In the genomic region with DNA sequence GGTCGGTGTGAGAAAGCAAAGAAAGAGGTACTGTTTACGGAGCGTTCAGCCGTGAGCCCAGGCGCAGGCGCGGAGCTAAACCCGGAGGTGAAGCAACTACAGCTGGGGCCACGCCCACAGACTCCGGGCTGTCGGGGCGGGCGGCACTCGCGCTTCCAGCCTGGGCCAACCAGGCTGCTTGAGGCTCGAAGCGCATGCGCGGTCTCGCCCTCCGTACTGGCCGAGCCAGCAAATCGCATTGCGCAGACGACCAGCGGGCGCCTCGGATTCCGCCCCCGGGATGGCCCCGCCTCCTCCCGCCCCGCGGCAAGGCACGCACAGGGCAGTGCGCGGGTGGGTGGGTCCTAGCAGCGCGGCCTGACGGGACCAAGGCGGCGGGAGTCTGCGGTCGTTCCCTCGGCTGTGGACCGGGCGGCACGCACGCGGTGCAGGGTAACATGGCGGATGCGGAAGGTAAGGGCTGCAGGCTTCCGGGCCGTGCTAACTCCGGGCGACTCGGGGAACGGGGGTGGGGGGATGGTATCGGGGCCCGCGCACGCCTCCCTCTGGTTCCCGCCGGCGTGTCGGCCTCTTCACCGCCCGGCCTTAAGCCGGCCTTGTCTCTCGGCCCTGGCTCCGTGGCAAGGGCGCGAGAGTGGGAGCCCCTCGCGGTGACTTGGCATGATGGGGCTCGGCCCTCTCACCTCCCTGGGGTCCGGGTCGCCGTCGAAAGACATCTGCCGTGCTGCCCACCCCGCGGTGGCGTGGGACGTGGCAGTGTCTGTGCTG, we compare ENCODE assay signal across 1 cellular context.
A peak's percentile ranks its signal among the peaks of the same experiment; 100 is the strongest.
TF ChIP-seq lines count a peak whose summit lies in the region.

Gene DKC1, plus strand, starts transcription at position 336 of the 768 bp plus-strand sequence. Its CDS starts 102 bp downstream, at position 438.

TF ChIP-seq in A549, 52 proteins besides CTCF, POLR2A, EP300 and RAD21 (continued from another document):
- TF ChIP-seq, protein P1, sequence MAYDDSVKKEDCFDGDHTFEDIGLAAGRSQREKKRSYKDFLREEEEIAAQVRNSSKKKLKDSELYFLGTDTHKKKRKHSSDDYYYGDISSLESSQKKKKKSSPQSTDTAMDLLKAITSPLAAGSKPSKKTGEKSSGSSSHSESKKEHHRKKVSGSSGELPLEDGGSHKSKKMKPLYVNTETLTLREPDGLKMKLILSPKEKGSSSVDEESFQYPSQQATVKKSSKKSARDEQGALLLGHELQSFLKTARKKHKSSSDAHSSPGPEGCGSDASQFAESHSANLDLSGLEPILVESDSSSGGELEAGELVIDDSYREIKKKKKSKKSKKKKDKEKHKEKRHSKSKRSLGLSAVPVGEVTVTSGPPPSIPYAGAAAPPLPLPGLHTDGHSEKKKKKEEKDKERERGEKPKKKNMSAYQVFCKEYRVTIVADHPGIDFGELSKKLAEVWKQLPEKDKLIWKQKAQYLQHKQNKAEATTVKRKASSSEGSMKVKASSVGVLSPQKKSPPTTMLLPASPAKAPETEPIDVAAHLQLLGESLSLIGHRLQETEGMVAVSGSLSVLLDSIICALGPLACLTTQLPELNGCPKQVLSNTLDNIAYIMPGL (CRISPR knock-in tag; IDR thresholded peaks at IDR 0.05; ENCODE audit: borderline replicate concordance), result no peak
- TF ChIP-seq ELK1 (IDR thresholded peaks at IDR 0.05; ENCODE audit: low read depth, low read length) (no peak), JUN (IDR thresholded peaks at IDR 0.05) (peak in 1 of 2 experiments; percentile 85; a peak in 3 of 5 replicates), SMC3 (IDR thresholded peaks at IDR 0.05) (no peak), HDAC2 (IDR thresholded peaks at IDR 0.05) (no peak), ZFP36 (IDR thresholded peaks at IDR 0.05; ENCODE audit: borderline replicate concordance, partially characterized antibody) (no peak), RARB (CRISPR knock-in tag; IDR thresholded peaks at IDR 0.05) (no peak), REST (IDR thresholded peaks at IDR 0.05) (no peak), KDM5A (IDR thresholded peaks at IDR 0.05) (no peak), PBX3 (IDR thresholded peaks at IDR 0.05) (no peak), ZC3H11A (IDR thresholded peaks at IDR 0.05) (no peak), RNF2 (IDR thresholded peaks at IDR 0.05; ENCODE audit: borderline replicate concordance, low read depth) (no peak), RFX5 (IDR thresholded peaks at IDR 0.05) (no peak), ESRRA (IDR thresholded peaks at IDR 0.05; ENCODE audit: borderline replicate concordance, low read length) (no peak), MAZ (IDR thresholded peaks at IDR 0.05; ENCODE audit: borderline replicate concordance, low read depth, low read length) (no peak), HOXB5 (CRISPR knock-in tag; IDR thresholded peaks at IDR 0.05) (no peak), CEBPB (IDR thresholded peaks at IDR 0.05) (peak; percentile 23 to 82; a peak in 3 of 4 replicates), CHD2 (IDR thresholded peaks at IDR 0.05; ENCODE audit: low read length, partially characterized antibody) (no peak), GATA3 (IDR thresholded peaks at IDR 0.05; ENCODE audit: borderline replicate concordance) (no peak), HOXB13 (CRISPR knock-in tag; IDR thresholded peaks at IDR 0.05; ENCODE audit: low read depth) (no peak), ZSCAN20 (CRISPR knock-in tag; IDR thresholded peaks at IDR 0.05) (no peak), EHF (CRISPR knock-in tag; IDR thresholded peaks at IDR 0.05) (no peak)
- TF ChIP-seq, protein P2, sequence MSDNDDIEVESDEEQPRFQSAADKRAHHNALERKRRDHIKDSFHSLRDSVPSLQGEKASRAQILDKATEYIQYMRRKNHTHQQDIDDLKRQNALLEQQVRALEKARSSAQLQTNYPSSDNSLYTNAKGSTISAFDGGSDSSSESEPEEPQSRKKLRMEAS (IDR thresholded peaks at IDR 0.05), result peak; percentile 88
- TF ChIP-seq, protein P3, sequence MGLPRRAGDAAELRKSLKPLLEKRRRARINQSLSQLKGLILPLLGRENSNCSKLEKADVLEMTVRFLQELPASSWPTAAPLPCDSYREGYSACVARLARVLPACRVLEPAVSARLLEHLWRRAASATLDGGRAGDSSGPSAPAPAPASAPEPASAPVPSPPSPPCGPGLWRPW (IDR thresholded peaks at IDR 0.05), result no peak
